In genomic region chr2:43059183-43059897, GRCh38 we compare ENCODE assay signal across 8 cellular contexts.
A peak's percentile ranks its signal among the peaks of the same experiment; 100 is the strongest.
DNase-seq lines count a peak whose midpoint lies in the region; ATAC-seq lines count a peak whose summit lies in the region.

No MANE protein-coding gene starts in this region.

- H3K27me3 ChIP-seq in right cardiac atrium (ENCODE audit: control insufficient read depth, insufficient read depth), result no peaks in the 10 kb centered on the region

- peak overlapping the region; percentile 20 for H3K27ac ChIP-seq in right cardiac atrium (ENCODE audit: low read length)

- intact Hi-C loops in right cardiac atrium (cut with DNase I), result no loop called here

- H3K4me1 ChIP-seq in right cardiac atrium (ENCODE audit: control insufficient read depth, insufficient read depth, low read length), result peaks cover 9% of the 10 kb centered on the region

- DNase-seq in HS-27A (ENCODE audit: low read depth) (peak; percentile 86), SKM-1 treated with dmso at 0.1 percent for 144 hours (lab: John Stamatoyannopoulos, UW; ENCODE audit: unreplicated experiment) (peak; percentile 80), amniotic epithelial cell (ENCODE audit: low read depth) (peak; percentile 96), right cardiac atrium (peak; percentile 85 to 94 (median 92)), COLO829 (ENCODE audit: low spot score) (no peak), RKO (ENCODE audit: low spot score) (no peak)
- DNase-seq in stimulated activated CD4-positive, alpha-beta T cell treated with anti-CD3 and anti-CD28 coated beads, Interleukin-15, amount 100 ng/mL, for 1 hour (ENCODE audit: low read depth in 1 of 2, low spot score in 1 of 2), result peak; percentile 22 to 28

- peak; percentile 57 for ATAC-seq in GM19023 (IDR thresholded peaks at IDR 0.05; ENCODE audit: unreplicated experiment)
- peak; percentile 90 to 91 for ATAC-seq in right cardiac atrium

- 39% methylated on average over 12 of the region's 12 CpGs for WGBS in right cardiac atrium

- H3K4me3 ChIP-seq in right cardiac atrium (ENCODE audit: low read length), result no peak overlapping the region

- H3K9me3 ChIP-seq in right cardiac atrium (ENCODE audit: control insufficient read depth, low read length), result no peaks in the 10 kb centered on the region

Comparison
In these comparisons a context has a peak if more than half of its experiments do, and no peak if none do; other contexts are left out.
1. DNase-seq: peak in HS-27A (single experiment), SKM-1 treated with dmso at 0.1 percent for 144 hours (single experiment), amniotic epithelial cell (single experiment), right cardiac atrium (3 of 3) and stimulated activated CD4-positive, alpha-beta T cell treated with anti-CD3 and anti-CD28 coated beads, Interleukin-15, amount 100 ng/mL, for 1 hour (2 of 2); none in COLO829 (single experiment) and RKO (single experiment).